In the genomic region with DNA sequence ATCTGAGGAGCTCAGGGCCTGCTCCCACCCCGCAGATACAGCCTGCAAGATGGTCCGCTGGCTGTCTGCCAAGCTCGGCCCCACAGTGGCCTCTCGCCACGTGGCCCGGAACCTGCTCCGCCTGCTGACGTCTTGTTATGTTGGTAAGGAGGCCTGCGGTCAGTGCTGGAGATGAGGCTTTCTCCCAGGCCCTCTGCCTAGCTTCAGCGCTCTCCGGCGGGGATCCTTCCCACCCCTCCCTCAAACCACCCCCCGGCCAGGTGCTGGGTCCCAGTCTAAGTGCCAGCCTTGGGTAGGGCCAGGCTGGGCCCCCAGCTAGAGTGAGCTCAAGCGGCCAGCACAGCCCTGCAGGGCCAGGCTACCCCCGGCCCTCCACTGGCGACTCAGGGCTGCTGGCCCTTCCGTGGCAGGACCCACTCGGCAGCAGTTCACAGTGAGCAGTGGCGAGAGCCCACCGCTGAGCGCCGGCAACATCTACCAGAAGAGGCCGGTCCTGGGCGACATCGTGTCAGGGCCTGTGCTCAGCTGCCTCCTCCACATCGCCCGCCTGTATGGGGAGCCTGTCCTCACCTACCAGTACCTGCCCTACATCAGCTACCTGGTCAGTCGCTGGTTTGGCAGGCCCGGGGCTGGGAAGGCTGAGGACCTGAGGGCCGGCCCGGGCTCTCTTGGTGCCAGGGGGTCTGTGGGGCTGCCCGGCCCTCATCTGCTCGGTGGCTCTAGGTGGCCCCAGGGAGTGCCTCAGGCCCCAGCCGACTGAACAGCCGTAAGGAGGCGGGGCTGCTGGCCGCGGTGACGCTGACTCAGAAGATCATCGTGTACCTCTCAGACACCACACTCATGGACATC, we compare ENCODE assay signal across 10 cellular contexts. TPM values are rescaled to one million over a fixed set of nuclear protein-coding genes. Genes with fewer than 3 reads are reported as not detected.
DNase-seq lines count a peak whose midpoint lies in the region; ATAC-seq and TF ChIP-seq lines count a peak whose summit lies in the region.
"Had no signal": no experiment of that assay in that cellular context is flagged by ENCODE, and none has a peak within 500 bp of the region (broad histone marks: within the 10 kb centered on the region; RNA-seq: fewer than 3 reads in every experiment).

No MANE protein-coding gene starts in this region.

- no peaks in the 10 kb centered on the region for H3K9me3 Mint-ChIP-seq in CD8-positive, alpha-beta T cell
- H3K9me3 Mint-ChIP-seq in activated CD8-positive, alpha-beta T cell treated with anti-CD3 and anti-CD28 coated beads for 36 hours = no peaks in the 10 kb centered on the region

- ATAC-seq in foreskin keratinocyte (peak; percentile 83), GM19452 (IDR thresholded peaks at IDR 0.05; ENCODE audit: unreplicated experiment) (no peak), GM19328 (IDR thresholded peaks at IDR 0.05; ENCODE audit: unreplicated experiment) (no peak)
- ATAC-seq in CD8-positive, alpha-beta T cell = no peak
- no peak for ATAC-seq in activated CD8-positive, alpha-beta T cell treated with anti-CD3 and anti-CD28 coated beads for 36 hours

- no peak overlapping the region for H3K27ac ChIP-seq in foreskin keratinocyte
- H3K27ac ChIP-seq in prostate gland = peak overlapping the region; percentile 91 to 93
- H3K27ac ChIP-seq in CD8-positive, alpha-beta T cell (ENCODE audit: low read depth, low read length) = no peak overlapping the region

- CTCF ChIA-PET in BJ (lab: Yijun Ruan, JAX) = interaction anchor here (1.6 to 2.8 kb wide), 2 partner anchors 10 to 61 kb away, joined by 3 to 18 read pairs; no protein-coding TSS in a partner anchor
- CTCF ChIA-PET in CD8-positive, alpha-beta T cell (lab: Charles Lee) = interaction anchor here (5.4 kb wide), 1 partner anchor 10 kb away, joined by 29 read pairs; no protein-coding TSS in a partner anchor
- CTCF ChIA-PET in activated CD8-positive, alpha-beta T cell treated with anti-CD3 and anti-CD28 coated beads for 36 hours (lab: Charles Lee) = interaction anchor here (1.0 to 2.4 kb wide), 2 partner anchors 9 to 14 kb away, joined by 3 to 8 read pairs; no protein-coding TSS in a partner anchor

- H3K36me3 ChIP-seq in BJ (ENCODE audit: control insufficient read depth, insufficient read depth, low read length) = peaks cover 25% of the 10 kb centered on the region
- H3K36me3 ChIP-seq in prostate gland = peaks cover 0 to 17% of the 10 kb centered on the region in 2 donors
- H3K36me3 ChIP-seq in CD8-positive, alpha-beta T cell (ENCODE audit: insufficient read depth, low read length) = no peaks in the 10 kb centered on the region

- TF ChIP-seq POLR2A in prostate gland (IDR thresholded peaks at IDR 0.05) = no peak

- WGBS in prostate gland = 44% methylated on average over 34 of the region's 40 CpGs

- DNase-seq in BJ (ENCODE audit: low read depth) (peak; percentile 28), SW480 (ENCODE audit: low spot score) (peak; percentile 42), foreskin keratinocyte (peak in 1 of 2 donors; percentile 62), prostate gland (ENCODE audit: low spot score) (peak; percentile 81)
- DNase-seq in CD8-positive, alpha-beta T cell = no peak
- DNase-seq in activated CD8-positive, alpha-beta T cell treated with anti-CD3 and anti-CD28 coated beads for 36 hours = no peak
- DNase-seq: effector CD8-positive, alpha-beta T cell; NCI-H1105 treated with DMSO at 0.1 percent for 48 hours had no signal

- H3K4me1 Mint-ChIP-seq in CD8-positive, alpha-beta T cell (ENCODE audit: low read depth) = peaks cover 23% of the 10 kb centered on the region
- H3K4me1 Mint-ChIP-seq in activated CD8-positive, alpha-beta T cell treated with anti-CD3 and anti-CD28 coated beads for 36 hours (ENCODE audit: low read depth) = peaks cover 20% of the 10 kb centered on the region

- intact Hi-C loops in prostate gland (cut with DNase I) = no loop called here
- intact Hi-C loops in CD8-positive, alpha-beta T cell (cut with DNase I, micrococcal nuclease) = no loop called here
- intact Hi-C loops in activated CD8-positive, alpha-beta T cell treated with anti-CD3 and anti-CD28 coated beads for 36 hours (cut with micrococcal nuclease) = no loop called here

- peaks cover 60% of the 10 kb centered on the region for H3K36me3 Mint-ChIP-seq in CD8-positive, alpha-beta T cell
- H3K36me3 Mint-ChIP-seq in activated CD8-positive, alpha-beta T cell treated with anti-CD3 and anti-CD28 coated beads for 36 hours (ENCODE audit: low read depth) = peaks cover 6% of the 10 kb centered on the region

- H3K27me3 ChIP-seq in BJ (ENCODE audit: control insufficient read depth, insufficient read depth, low read length) (no peaks in the 10 kb centered on the region), foreskin keratinocyte (no peaks in the 10 kb centered on the region), prostate gland (replicated peaks; ENCODE audit: insufficient read depth) (no peaks in the 10 kb centered on the region)
- H3K27me3 ChIP-seq in CD8-positive, alpha-beta T cell (ENCODE audit: insufficient read depth, low read length) = no peaks in the 10 kb centered on the region

- POLR2A ChIA-PET in BJ (lab: Charles Lee) = interaction anchor here (0.5 kb wide), 1 partner anchor 10 kb away, joined by 4 read pairs; no protein-coding TSS in a partner anchor
- POLR2A ChIA-PET in CD8-positive, alpha-beta T cell (lab: Charles Lee) = no interaction called here
- POLR2A ChIA-PET in activated CD8-positive, alpha-beta T cell treated with anti-CD3 and anti-CD28 coated beads for 36 hours (lab: Charles Lee) = interaction anchor here (0.6 to 3.0 kb wide), 3 partner anchors 11 to 53 kb away, joined by 3 to 8 read pairs (median 3); partner anchors contain the start of gene SERPINF1

- H3K4me3 ChIP-seq in BJ (ENCODE audit: low read depth, low read length) = no peak overlapping the region
- H3K4me3 ChIP-seq in prostate gland = no peak overlapping the region
- H3K4me3 ChIP-seq in CD8-positive, alpha-beta T cell (ENCODE audit: low read depth, low read length) = no peak overlapping the region

- no peak overlapping the region for H3K4me3 Mint-ChIP-seq in CD8-positive, alpha-beta T cell
- no peak overlapping the region for H3K4me3 Mint-ChIP-seq in activated CD8-positive, alpha-beta T cell treated with anti-CD3 and anti-CD28 coated beads for 36 hours

- H3K4me1 ChIP-seq in foreskin keratinocyte (peaks cover 8% of the 10 kb centered on the region), prostate gland (replicated peaks) (peaks cover 15% of the 10 kb centered on the region)
- peaks cover 18% of the 10 kb centered on the region for H3K4me1 ChIP-seq in CD8-positive, alpha-beta T cell (ENCODE audit: insufficient read depth, low read length)

- no peaks in the 10 kb centered on the region for H3K9me3 ChIP-seq in prostate gland
- no peaks in the 10 kb centered on the region for H3K9me3 ChIP-seq in CD8-positive, alpha-beta T cell (ENCODE audit: low read length)

- TF ChIP-seq CTCF in BJ (IDR thresholded peaks at IDR 0.05; ENCODE audit: insufficient read depth, low read depth, low read length) (no peak), foreskin keratinocyte (conservative IDR thresholded peaks at IDR 0.05) (no peak), prostate gland (IDR thresholded peaks at IDR 0.05) (no peak)
- TF ChIP-seq CTCF in CD8-positive, alpha-beta T cell (IDR thresholded peaks at IDR 0.05) = no peak
- no peak for TF ChIP-seq CTCF in activated CD8-positive, alpha-beta T cell treated with anti-CD3 and anti-CD28 coated beads for 36 hours (IDR thresholded peaks at IDR 0.05)

- H3K27me3 Mint-ChIP-seq in CD8-positive, alpha-beta T cell (ENCODE audit: low read depth) = no peaks in the 10 kb centered on the region
- H3K27me3 Mint-ChIP-seq in activated CD8-positive, alpha-beta T cell treated with anti-CD3 and anti-CD28 coated beads for 36 hours = no peaks in the 10 kb centered on the region

- H3K27ac Mint-ChIP-seq in CD8-positive, alpha-beta T cell = no peak overlapping the region
- H3K27ac Mint-ChIP-seq in activated CD8-positive, alpha-beta T cell treated with anti-CD3 and anti-CD28 coated beads for 36 hours = no peak overlapping the region

RNA-seq across cellular contexts. Expression of gene WDR81, which starts 6.1 kb away (rescaled TPM):
- 3.0 and 4.8 TPM in 2 replicates for polyA plus RNA-seq in BJ (2011; rRNA removed)
- 5.9 and 6.3 TPM in 2 replicates for polyA minus RNA-seq in BJ (2011; rRNA and poly(A)+ RNA removed)
- total RNA-seq in foreskin keratinocyte = 17.6 and 18.9 TPM in 2 replicates
- polyA plus RNA-seq in foreskin keratinocyte = 10.3 and 11.5 TPM in 2 replicates
- 10 to 100 TPM; 39.2 to 72.9 TPM for total RNA-seq in prostate gland
- total RNA-seq in CD8-positive, alpha-beta T cell = 10 to 100 TPM; 18.9 to 20.4 TPM
- total RNA-seq in activated CD8-positive, alpha-beta T cell treated with anti-CD3 and anti-CD28 coated beads for 36 hours = 1 to 10 TPM; 7.0 to 8.0 TPM

RNA-seq across cellular contexts. Expression of gene SERPINF2, which starts 12.1 kb away (rescaled TPM):
- polyA plus RNA-seq in BJ (2011; rRNA removed) (0.02 TPM in 1 of 2 replicates, not detected in the other), foreskin keratinocyte (1.3 and 1.8 TPM in 2 replicates)
- 0.15 TPM in 1 of 2 replicates, not detected in the other for polyA minus RNA-seq in BJ (2011; rRNA and poly(A)+ RNA removed)
- total RNA-seq in foreskin keratinocyte (1.2 and 1.3 TPM in 2 replicates), prostate gland (10 to 100 TPM; 30.4 to 56.1 TPM)
- under 1 TPM; 0.22 to 0.28 TPM for total RNA-seq in CD8-positive, alpha-beta T cell
- total RNA-seq in activated CD8-positive, alpha-beta T cell treated with anti-CD3 and anti-CD28 coated beads for 36 hours = under 1 TPM; 0.11 to 0.18 TPM

RNA-seq across cellular contexts. Expression of gene TLCD2, which starts 20.4 kb away (rescaled TPM):
- polyA plus RNA-seq in BJ (2011; rRNA removed) (2.5 and 3.9 TPM in 2 replicates), foreskin keratinocyte (0.27 and 0.30 TPM in 2 replicates)
- 2.6 and 3.4 TPM in 2 replicates for polyA minus RNA-seq in BJ (2011; rRNA and poly(A)+ RNA removed)
- total RNA-seq in foreskin keratinocyte (0.60 and 0.65 TPM in 2 replicates), prostate gland (1 to 10 TPM; 2.3 TPM)
- under 1 TPM; 0.11 to 0.14 TPM for total RNA-seq in CD8-positive, alpha-beta T cell
- total RNA-seq in activated CD8-positive, alpha-beta T cell treated with anti-CD3 and anti-CD28 coated beads for 36 hours = under 1 TPM; 0.07 to 0.09 TPM

RNA-seq across cellular contexts. Expression of gene SERPINF1, which starts 31.3 kb away (rescaled TPM):
- 174 and 221 TPM in 2 replicates for polyA plus RNA-seq in BJ (2011; rRNA removed)
- 23.8 and 25.7 TPM in 2 replicates for polyA minus RNA-seq in BJ (2011; rRNA and poly(A)+ RNA removed)
- 6.8 and 7.4 TPM in 2 replicates for total RNA-seq in foreskin keratinocyte
- polyA plus RNA-seq in foreskin keratinocyte = 7.7 and 8.5 TPM in 2 replicates
- 1,000 to 10,000 TPM in 1 of 2 donors, 100 to 1,000 TPM in 1; 119 to 2,127 TPM for total RNA-seq in prostate gland
- 10 to 100 TPM; 19.7 to 20.2 TPM for total RNA-seq in CD8-positive, alpha-beta T cell
- 1 to 10 TPM; 6.8 to 6.9 TPM for total RNA-seq in activated CD8-positive, alpha-beta T cell treated with anti-CD3 and anti-CD28 coated beads for 36 hours

RNA-seq across cellular contexts. Expression of gene PRPF8, which starts 45.9 kb away (rescaled TPM):
- polyA plus RNA-seq in BJ (2011; rRNA removed) (113 and 194 TPM in 2 replicates), foreskin keratinocyte (213 and 239 TPM in 2 replicates)
- 292 and 302 TPM in 2 replicates for polyA minus RNA-seq in BJ (2011; rRNA and poly(A)+ RNA removed)
- total RNA-seq in foreskin keratinocyte (188 and 214 TPM in 2 replicates), prostate gland (100 to 1,000 TPM; 235 to 321 TPM)
- 100 to 1,000 TPM; 572 to 611 TPM for total RNA-seq in CD8-positive, alpha-beta T cell
- 100 to 1,000 TPM; 370 to 428 TPM for total RNA-seq in activated CD8-positive, alpha-beta T cell treated with anti-CD3 and anti-CD28 coated beads for 36 hours

Comparison
In these comparisons a context has a peak if more than half of its experiments do, and no peak if none do; other contexts are left out.
1. DNase-seq: peak in BJ (single experiment), SW480 (single experiment) and prostate gland (single experiment); none in CD8-positive, alpha-beta T cell (0 of 7) and activated CD8-positive, alpha-beta T cell treated with anti-CD3 and anti-CD28 coated beads for 36 hours (single experiment).
2. H3K27ac ChIP-seq: peak in prostate gland (2 of 2); none in foreskin keratinocyte (single experiment) and CD8-positive, alpha-beta T cell (single experiment).
3. RNA of gene SERPINF2, which starts 12.1 kb away (total RNA-seq): 30.4 to 56.1 TPM in prostate gland; 1.2 to 1.3 TPM in foreskin keratinocyte, 0.22 to 0.28 TPM in CD8-positive, alpha-beta T cell and 0.11 to 0.18 TPM in activated CD8-positive, alpha-beta T cell treated with anti-CD3 and anti-CD28 coated beads for 36 hours; every median in the first group is over 10 times any median in the second.